In genomic region chr14:105007593-105008264, GRCh38 we compare ENCODE assay signal across 19 cellular contexts. TPM values are rescaled to one million over a fixed set of nuclear protein-coding genes. Genes with fewer than 3 reads are reported as not detected.
DNase-seq lines count a peak whose midpoint lies in the region; ATAC-seq and TF ChIP-seq lines count a peak whose summit lies in the region.
"Had no signal": no experiment of that assay in that cellular context is flagged by ENCODE, and none has a peak within 500 bp of the region (broad histone marks: within the 10 kb centered on the region; RNA-seq: fewer than 3 reads in every experiment).

No MANE protein-coding gene starts in this region.

- H3K27ac Mint-ChIP-seq in nephron progenitor cell = peak overlapping the region; percentile 75
- H3K27ac Mint-ChIP-seq: HFFc6 had no signal

- peaks cover 22 to 44% of the 10 kb centered on the region in 2 experiments for H3K79me1 ChIP-seq in IMR-90 (ENCODE audit: low read depth in 1 of 2, low read length in 2 of 2)

- no peak for ATAC-seq in IMR-90 (ENCODE audit: low read depth)

- no peak overlapping the region for H3K27ac ChIP-seq in IMR-90 (ENCODE audit: insufficient read depth, low read length)
- H3K27ac ChIP-seq in right atrium auricular region = no peak overlapping the region
- H3K27ac ChIP-seq: A549, GM23248, HL-60 had no signal

- H3K27me3 Mint-ChIP-seq in nephron progenitor cell (ENCODE audit: low read depth, poor library complexity) = no peaks in the 10 kb centered on the region

- no peak overlapping the region for H4K91ac ChIP-seq in IMR-90 (ENCODE audit: insufficient read depth, low read depth, low read length)

- H2BK120ac ChIP-seq in IMR-90 (ENCODE audit: low read depth, low read length) = no peak overlapping the region

- no peak overlapping the region for H4K8ac ChIP-seq in IMR-90 (ENCODE audit: low read depth in 2 of 2, low read length in 2 of 2)

- H3K23ac ChIP-seq in IMR-90 (ENCODE audit: low read depth, low read length) = no peak overlapping the region

- peak; percentile 12 for DNase-seq in D341Med (ENCODE audit: low spot score)
- DNase-seq in IMR-90 = no peak
- DNase-seq in nephron progenitor cell = no peak
- no peak for DNase-seq in NOMO-1 treated with DMSO at 0.1 percent for 48 hours (lab: John Stamatoyannopoulos, UW; ENCODE audit: unreplicated experiment)
- DNase-seq in right atrium auricular region (ENCODE audit: low spot score) = no peak
- no peak for DNase-seq in AG08395 (ENCODE audit: low spot score)
- DNase-seq: Caco-2, DMS53, GM23248, HFFc6, KG1, NCI-H1048, NCI-H146, NCI-H226, NCI-H526 treated with DMSO at 0.1 percent for 48 hours, PC-3 had no signal

- H3K27me3 ChIP-seq in IMR-90 (ENCODE audit: control insufficient read depth, insufficient read depth, low read length) (no peaks in the 10 kb centered on the region), right atrium auricular region (no peaks in the 10 kb centered on the region)

- no peak overlapping the region for H2BK5ac ChIP-seq in IMR-90 (ENCODE audit: low read depth, low read length, poor library complexity, severe bottlenecking)

- H2BK20ac ChIP-seq in IMR-90 (ENCODE audit: low read depth, low read length) = no peak overlapping the region

- H3K14ac ChIP-seq in IMR-90 (replicated peaks; ENCODE audit: low read depth, low read length) = no peak overlapping the region

- POLR2A ChIA-PET in IMR-90 (lab: Charles Lee; ENCODE audit: unreplicated experiment) = no interaction called here

- no peak overlapping the region for H2AFZ ChIP-seq in IMR-90 (replicated peaks; ENCODE audit: low read length, poor library complexity)
- H2AFZ ChIP-seq: GM23248 had no signal

- no peak for TF ChIP-seq POLR2A in IMR-90 (IDR thresholded peaks at IDR 0.05; ENCODE audit: low read depth, low read length)

- TF ChIP-seq CTCF in IMR-90 (conservative IDR thresholded peaks at IDR 0.05; ENCODE audit: low read depth, low read length) = no peak
- TF ChIP-seq CTCF in nephron progenitor cell (IDR thresholded peaks at IDR 0.05) = no peak
- no peak for TF ChIP-seq CTCF in right atrium auricular region (IDR thresholded peaks at IDR 0.05)

- H3K9me3 ChIP-seq in IMR-90 (ENCODE audit: control insufficient read depth, insufficient read depth, low read length) = no peaks in the 10 kb centered on the region
- no peaks in the 10 kb centered on the region for H3K9me3 ChIP-seq in right atrium auricular region
- H3K9me3 ChIP-seq: A549, Caco-2 had no signal

- no peaks in the 10 kb centered on the region for H3K9me3 Mint-ChIP-seq in nephron progenitor cell
- H3K9me3 Mint-ChIP-seq: HFFc6 had no signal

- H3K36me3 Mint-ChIP-seq in nephron progenitor cell (ENCODE audit: low read depth) = peaks cover 18% of the 10 kb centered on the region

- no peak overlapping the region for H3K4me2 ChIP-seq in IMR-90 (ENCODE audit: low read depth, low read length)
- H3K4me2 ChIP-seq: A549 had no signal

- H4K5ac ChIP-seq in IMR-90 (ENCODE audit: low read depth, low read length) = no peak overlapping the region

- H2AK9ac ChIP-seq in IMR-90 (replicated peaks; ENCODE audit: low read depth, low read length, poor library complexity) = peak overlapping the region; percentile 19

- H3K4me3 ChIP-seq in IMR-90 (ENCODE audit: insufficient read depth, low read depth, low read length) = no peak overlapping the region
- no peak overlapping the region for H3K4me3 ChIP-seq in right atrium auricular region
- H3K4me3 ChIP-seq: A549, GM23248 had no signal

- no peak overlapping the region for H3K4ac ChIP-seq in IMR-90 (ENCODE audit: low read depth, low read length)

- in situ Hi-C loops in IMR-90 (cut with MboI; ENCODE audit: low sequenced_read_pairs) = no loop called here

- WGBS in IMR-90 (ENCODE audit: extremely low coverage in 2 of 2, insufficient read length in 1 of 2), 2 experiments = 100% methylated on average over 2 of the region's 19 CpGs; no CpG with 5 or more reads in 1 of the 2 experiments

- H3K4me1 ChIP-seq in IMR-90 (ENCODE audit: control insufficient read depth, insufficient read depth, low read length) (peaks cover under 1% of the 10 kb centered on the region; the same call in 1 of the 2 replicates), right atrium auricular region (peaks cover 0 to 6% of the 10 kb centered on the region in 2 donors)
- H3K4me1 ChIP-seq: Caco-2 had no signal

- peaks cover 3% of the 10 kb centered on the region; the same call in 1 of the 2 replicates for H3K9me1 ChIP-seq in IMR-90 (ENCODE audit: insufficient read depth, low read length)

- intact Hi-C loops in IMR-90 (cut with micrococcal nuclease) = no loop called here

- no peak overlapping the region for H2AK5ac ChIP-seq in IMR-90 (ENCODE audit: low read depth, low read length)

- peaks cover 6% of the 10 kb centered on the region for H3K4me1 Mint-ChIP-seq in nephron progenitor cell

- H3K56ac ChIP-seq in IMR-90 (ENCODE audit: extremely low read depth, insufficient read depth, low read length) = no peak overlapping the region

- H3K9ac ChIP-seq in IMR-90 (ENCODE audit: low read depth, low read length) = no peak overlapping the region
- H3K9ac ChIP-seq: GM23248 had no signal

- peaks cover 30% of the 10 kb centered on the region for H3K36me3 ChIP-seq in IMR-90 (ENCODE audit: control insufficient read depth, insufficient read depth, low read length)
- peaks cover 5% of the 10 kb centered on the region for H3K36me3 ChIP-seq in right atrium auricular region

- no peak for TF ChIP-seq RAD21 in IMR-90 (IDR thresholded peaks at IDR 0.05; ENCODE audit: low read length)

- no peak overlapping the region for H2BK15ac ChIP-seq in IMR-90 (ENCODE audit: low read depth, low read length)

- peaks cover 32% of the 10 kb centered on the region for H4K20me1 ChIP-seq in IMR-90 (ENCODE audit: insufficient read depth, low read length)

- dilution Hi-C loops in IMR-90 (cut with HindIII; ENCODE audit: low sequenced_read_pairs, unreplicated experiment) = no loop called here

- H3K18ac ChIP-seq in IMR-90 (ENCODE audit: low read depth, low read length) = no peak overlapping the region

- no TSS peak for BruUV-seq in IMR-90 (replicated peaks; lab: Mats Ljungman, UMichigan)

- H3K4me3 Mint-ChIP-seq in nephron progenitor cell = no peak overlapping the region
- H3K4me3 Mint-ChIP-seq: HFFc6 had no signal

- CTCF ChIA-PET in IMR-90 (lab: Yijun Ruan, JAX) = no interaction called here

TF ChIP-seq in IMR-90, 13 proteins besides CTCF, POLR2A, EP300 and RAD21:
- TF ChIP-seq RCOR1 (IDR thresholded peaks at IDR 0.05; ENCODE audit: insufficient replicate concordance, low read length) (no peak), MAFK (IDR thresholded peaks at IDR 0.05; ENCODE audit: low read depth, low read length) (no peak), ELK1 (IDR thresholded peaks at IDR 0.05; ENCODE audit: borderline replicate concordance, low read depth, low read length) (no peak), MXI1 (IDR thresholded peaks at IDR 0.05; ENCODE audit: borderline replicate concordance, low read depth, low read length) (no peak), CHD1 (IDR thresholded peaks at IDR 0.05; ENCODE audit: low read depth, low read length) (no peak), CEBPB (IDR thresholded peaks at IDR 0.05; ENCODE audit: low read depth, low read length) (no peak), MAZ (IDR thresholded peaks at IDR 0.05; ENCODE audit: borderline replicate concordance, low read depth, low read length) (no peak), BHLHE40 (IDR thresholded peaks at IDR 0.05; ENCODE audit: low read depth, low read length) (no peak), USF2 (IDR thresholded peaks at IDR 0.05; ENCODE audit: low read depth, low read length) (no peak), NFE2L2 (IDR thresholded peaks at IDR 0.05; ENCODE audit: low read depth, low read length) (no peak), RFX5 (IDR thresholded peaks at IDR 0.05; ENCODE audit: low read depth, low read length) (no peak), SMC3 (IDR thresholded peaks at IDR 0.05; ENCODE audit: low read depth, low read length) (no peak), FOS (IDR thresholded peaks at IDR 0.05; ENCODE audit: low read depth, low read length) (no peak)

RNA-seq across cellular contexts. Expression of gene CDCA4, which starts 13.2 kb away (rescaled TPM):
- total RNA-seq in IMR-90 (2012; rRNA removed) = 17.7 and 19.7 TPM in 2 replicates
- 18.6 and 21.4 TPM in 2 replicates for polyA plus RNA-seq in IMR-90 (2012; rRNA removed)
- polyA plus RNA-seq in IMR-90 (2012; cell fraction: cytosol; rRNA removed) = 17.8 and 18.2 TPM in 2 replicates
- polyA plus RNA-seq in IMR-90 (2012; cell fraction: nucleus; rRNA removed; ENCODE audit: low replicate concordance) = 9.9 and 13.1 TPM in 2 replicates
- 1 to 10 TPM; 3.3 to 5.1 TPM for total RNA-seq in right atrium auricular region

RNA-seq across cellular contexts. Expression of gene CLBA1, which starts 22.1 kb away (rescaled TPM):
- total RNA-seq in IMR-90 (2012; rRNA removed) (2.2 and 2.7 TPM in 2 replicates), right atrium auricular region (1 to 10 TPM; 2.0 to 2.2 TPM)
- 5.2 and 6.2 TPM in 2 replicates for polyA plus RNA-seq in IMR-90 (2012; rRNA removed)
- 3.5 and 4.0 TPM in 2 replicates for polyA plus RNA-seq in IMR-90 (2012; cell fraction: cytosol; rRNA removed)
- 10.8 and 12.0 TPM in 2 replicates for polyA plus RNA-seq in IMR-90 (2012; cell fraction: nucleus; rRNA removed; ENCODE audit: low replicate concordance)

RNA-seq across cellular contexts. Expression of gene AHNAK2, which starts 29.6 kb away (rescaled TPM):
- 6.7 and 7.9 TPM in 2 replicates for total RNA-seq in IMR-90 (2012; rRNA removed)
- polyA plus RNA-seq in IMR-90 (2012; rRNA removed) = 2.5 and 2.6 TPM in 2 replicates
- 0.93 and 1.1 TPM in 2 replicates for polyA plus RNA-seq in IMR-90 (2012; cell fraction: cytosol; rRNA removed)
- polyA plus RNA-seq in IMR-90 (2012; cell fraction: nucleus; rRNA removed; ENCODE audit: low replicate concordance) = 4.5 and 7.9 TPM in 2 replicates
- total RNA-seq in right atrium auricular region = 10 to 100 TPM in 1 of 2 donors, 1 to 10 TPM in 1; 5.7 to 11.8 TPM

RNA-seq across cellular contexts. Expression of gene GPR132, which starts 57.5 kb away (rescaled TPM):
- total RNA-seq in IMR-90 (2012; rRNA removed) (under 0.01 TPM in 2 replicates), right atrium auricular region (1 to 10 TPM in 1 of 2 donors, under 1 TPM in 1; 0.67 to 1.2 TPM)
- polyA plus RNA-seq in IMR-90 (2012; rRNA removed) = 0.10 and 0.19 TPM in 2 replicates
- 0.15 and 0.43 TPM in 2 replicates for polyA plus RNA-seq in IMR-90 (2012; cell fraction: cytosol; rRNA removed)
- polyA plus RNA-seq in IMR-90 (2012; cell fraction: nucleus; rRNA removed; ENCODE audit: low replicate concordance) = 1.9 and 3.3 TPM in 2 replicates
- total RNA-seq: Caco-2, GM23248, M059J had no signal
- polyA plus RNA-seq: GM23248 had no signal
